9 cellular contexts compared by ENCODE assay signal in the genomic region with DNA sequence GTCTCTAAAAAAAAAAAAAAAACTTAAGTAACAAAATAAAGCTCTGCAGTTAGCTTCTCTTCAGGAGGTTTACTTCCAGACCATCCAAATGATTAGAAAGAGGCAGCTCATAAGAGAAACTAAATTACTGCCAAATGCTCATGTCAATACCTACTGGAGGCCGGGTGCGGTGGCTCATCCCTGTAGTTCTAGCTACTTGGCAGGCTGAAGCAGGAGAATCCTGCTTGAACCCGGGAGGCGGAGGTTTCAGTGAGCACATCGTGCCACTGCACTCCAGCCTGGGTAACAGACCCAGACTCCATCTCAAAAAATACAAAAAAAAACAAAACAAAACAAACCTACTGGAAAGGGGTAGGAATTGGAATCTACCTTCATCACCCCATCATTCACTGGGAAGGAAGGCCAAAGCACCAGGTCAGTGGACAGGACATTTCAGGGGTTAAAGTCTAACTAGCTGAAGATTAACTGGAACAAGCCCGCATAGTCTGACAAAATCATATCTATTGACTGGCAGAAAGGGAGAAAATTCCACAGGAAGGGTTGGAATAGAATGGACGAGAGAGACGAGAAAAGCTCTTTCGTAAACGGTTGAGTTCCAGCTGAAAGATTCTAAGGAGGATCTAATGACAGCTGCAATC. TPM values are rescaled to one million over a fixed set of nuclear protein-coding genes. Genes with fewer than 3 reads are reported as not detected.
DNase-seq lines count a peak whose midpoint lies in the region; TF ChIP-seq lines count a peak whose summit lies in the region.
"Had no signal": no experiment of that assay in that cellular context is flagged by ENCODE, and none has a peak within 500 bp of the region (broad histone marks: within the 10 kb centered on the region; RNA-seq: fewer than 3 reads in every experiment).

No MANE protein-coding gene starts in this region.

- DNase-seq in GM03348 (ENCODE audit: low spot score) (peak; percentile 15), SK-N-MC (ENCODE audit: low read depth, low spot score) (no peak), fibroblast of lung (ENCODE audit: low read depth in 2 of 2) (no peak), progenitor cell of endocrine pancreas (ENCODE audit: low spot score, unreplicated experiment) (no peak), GM19240 (ENCODE audit: insufficient read length, low spot score) (no peak), ACHN (no peak), NCI-H69 (lab: John Stamatoyannopoulos, UW) (no peak)
- no peak for DNase-seq in stimulated activated CD4-positive, alpha-beta T cell treated with anti-CD3 and anti-CD28 coated beads, Interleukin-4, amount 100 ng/mL, for 24 hours

- peak overlapping the region; percentile 92 for H3K4me3 Mint-ChIP-seq in progenitor cell of endocrine pancreas (ENCODE audit: low read depth)

- no peaks in the 10 kb centered on the region for H3K27me3 Mint-ChIP-seq in progenitor cell of endocrine pancreas

- H3K36me3 ChIP-seq in SK-N-MC (ENCODE audit: insufficient read depth, low read length), result no peaks in the 10 kb centered on the region
- H3K36me3 ChIP-seq in fibroblast of lung (ENCODE audit: control insufficient read depth, insufficient read depth, low read length), result no peaks in the 10 kb centered on the region

- TF ChIP-seq CTCF in fibroblast of lung (conservative IDR thresholded peaks at IDR 0.05 in 1 of 2, IDR thresholded peaks at IDR 0.05 in 1 of 2; ENCODE audit: low read depth in 1 of 2, low read length in 2 of 2) (no peak), progenitor cell of endocrine pancreas (IDR thresholded peaks at IDR 0.05; ENCODE audit: unreplicated experiment) (no peak)

- H3K27me3 ChIP-seq in fibroblast of lung (ENCODE audit: control insufficient read depth, insufficient read depth, low read length), result no peaks in the 10 kb centered on the region

- no peaks in the 10 kb centered on the region for H3K4me1 ChIP-seq in fibroblast of lung (ENCODE audit: control insufficient read depth, extremely low read depth, insufficient read depth, low read length)

- H3K36me3 Mint-ChIP-seq in progenitor cell of endocrine pancreas (ENCODE audit: insufficient read depth), result peaks cover 5% of the 10 kb centered on the region

- peak overlapping the region; percentile 63 for H2AFZ ChIP-seq in fibroblast of lung (ENCODE audit: low read length)

- peak overlapping the region; percentile 84 for H3K4me2 ChIP-seq in fibroblast of lung (ENCODE audit: extremely low read depth, insufficient read depth, low read length)

- no peak overlapping the region for H3K27ac ChIP-seq in SK-N-MC
- no peak overlapping the region for H3K27ac ChIP-seq in fibroblast of lung (ENCODE audit: insufficient read depth, low read length)

- H3K9ac ChIP-seq in SK-N-MC (ENCODE audit: insufficient read length) (peak overlapping the region; percentile 84), fibroblast of lung (ENCODE audit: insufficient read depth, low read length) (no peak overlapping the region)

- in situ Hi-C loops in ACHN (cut with HindIII; ENCODE audit: low pct_ligation_motif_present, low pct_unique_long_range_greater_than_20kb, low sequenced_read_pairs), result no loop called here

- H3K79me2 ChIP-seq in fibroblast of lung (ENCODE audit: control insufficient read depth, insufficient read depth, low read length), result no peaks in the 10 kb centered on the region

- H3K27ac Mint-ChIP-seq in progenitor cell of endocrine pancreas, result peak overlapping the region; percentile 98

- peaks cover 1% of the 10 kb centered on the region for H3K9me3 Mint-ChIP-seq in progenitor cell of endocrine pancreas (ENCODE audit: low read depth)

- H3K9me3 ChIP-seq in SK-N-MC (ENCODE audit: low read depth, low read length) (no peaks in the 10 kb centered on the region; the same call in 1 of the 2 replicates), fibroblast of lung (ENCODE audit: control insufficient read depth, insufficient read depth, low read depth, low read length) (no peaks in the 10 kb centered on the region)

- peak overlapping the region; percentile 99 for H3K4me3 ChIP-seq in SK-N-MC
- peak overlapping the region; percentile 36 to 92 (median 59) for H3K4me3 ChIP-seq in fibroblast of lung (replicated peaks in 1 of 4; ENCODE audit: control extremely low read depth in 1 of 4, insufficient read depth in 1 of 4, low read depth in 3 of 4, low read length in 4 of 4)

- peaks cover 16% of the 10 kb centered on the region for H3K4me1 Mint-ChIP-seq in progenitor cell of endocrine pancreas (ENCODE audit: low read depth)

- no peaks in the 10 kb centered on the region for H4K20me1 ChIP-seq in fibroblast of lung (ENCODE audit: control insufficient read depth, extremely low read depth, insufficient read depth, low read length)

RNA-seq across cellular contexts. Expression of gene ZFP14, which starts 1.3 kb away (rescaled TPM):
- total RNA-seq in fibroblast of lung (6.4 and 8.1 TPM in 2 replicates), progenitor cell of endocrine pancreas (18.8 and 19.2 TPM in 2 replicates)
- polyA plus RNA-seq in fibroblast of lung, result 0.88 and 1.2 TPM in 2 replicates
- polyA plus RNA-seq in fibroblast of lung (2012), result 1.1 and 1.8 TPM in 2 replicates
- 0.43 and 0.59 TPM in 2 replicates for polyA minus RNA-seq in fibroblast of lung (ENCODE audit: low replicate concordance)

RNA-seq across cellular contexts. Expression of gene ZFP82, which starts 40.8 kb away (rescaled TPM):
- 8.5 and 9.2 TPM in 2 replicates for total RNA-seq in fibroblast of lung
- 4.5 and 5.6 TPM in 2 replicates for polyA plus RNA-seq in fibroblast of lung
- 3.5 and 4.0 TPM in 2 replicates for polyA plus RNA-seq in fibroblast of lung (2012)
- 0.24 and 2.1 TPM in 2 replicates for polyA minus RNA-seq in fibroblast of lung (ENCODE audit: low replicate concordance)
- total RNA-seq in progenitor cell of endocrine pancreas, result 15.4 and 16.4 TPM in 2 replicates
- total RNA-seq: HT-29 had no signal
